ENCODE assay signal across 8 cellular contexts in the genomic region with DNA sequence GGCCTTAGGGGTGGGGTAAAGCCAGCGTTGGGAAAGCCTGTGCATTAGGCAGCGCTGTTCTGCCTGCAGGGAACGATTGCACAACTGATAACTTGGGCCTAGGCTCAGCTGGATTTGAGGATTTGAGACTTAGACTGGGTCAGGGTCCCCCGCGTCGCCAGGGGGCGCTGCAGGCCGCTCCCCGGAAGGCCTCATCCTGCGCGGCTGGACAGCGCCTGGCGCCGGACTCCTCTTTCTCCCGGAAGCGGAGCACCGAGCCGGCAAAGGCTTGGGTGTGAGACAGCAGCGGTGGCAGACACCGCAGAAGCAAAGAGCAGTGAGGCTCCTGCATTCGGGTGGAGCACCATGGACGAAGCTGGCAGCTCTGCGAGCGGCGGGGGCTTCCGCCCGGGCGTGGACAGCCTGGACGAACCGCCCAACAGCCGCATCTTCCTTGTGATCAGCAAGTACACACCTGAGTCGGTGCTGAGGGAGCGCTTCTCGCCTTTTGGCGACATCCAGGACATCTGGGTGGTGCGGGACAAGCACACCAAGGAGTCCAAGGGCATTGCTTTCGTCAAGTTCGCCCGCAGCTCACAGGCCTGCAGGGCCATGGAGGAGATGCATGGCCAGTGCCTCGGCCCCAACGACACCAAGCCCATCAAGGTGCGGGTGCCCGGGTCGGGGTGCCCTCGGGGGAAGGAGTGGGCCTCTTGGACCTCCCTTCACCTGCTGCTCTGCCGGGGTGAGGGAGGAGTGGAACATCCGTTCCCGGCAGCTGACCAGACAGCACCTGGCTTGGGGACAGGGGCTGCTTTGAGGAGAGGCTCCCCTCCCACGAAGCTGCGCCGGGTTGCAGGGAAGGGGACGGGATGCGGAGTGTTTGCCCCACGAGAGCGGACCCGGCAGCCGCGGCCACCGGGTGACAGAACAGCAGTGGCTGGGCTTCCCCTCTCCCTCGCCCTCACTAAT. TPM values are rescaled to one million over a fixed set of nuclear protein-coding genes. Genes with fewer than 3 reads are reported as not detected.
A peak's percentile ranks its signal among the peaks of the same experiment; 100 is the strongest.
DNase-seq lines count a peak whose midpoint lies in the region; ATAC-seq and TF ChIP-seq lines count a peak whose summit lies in the region.

A gene with protein sequence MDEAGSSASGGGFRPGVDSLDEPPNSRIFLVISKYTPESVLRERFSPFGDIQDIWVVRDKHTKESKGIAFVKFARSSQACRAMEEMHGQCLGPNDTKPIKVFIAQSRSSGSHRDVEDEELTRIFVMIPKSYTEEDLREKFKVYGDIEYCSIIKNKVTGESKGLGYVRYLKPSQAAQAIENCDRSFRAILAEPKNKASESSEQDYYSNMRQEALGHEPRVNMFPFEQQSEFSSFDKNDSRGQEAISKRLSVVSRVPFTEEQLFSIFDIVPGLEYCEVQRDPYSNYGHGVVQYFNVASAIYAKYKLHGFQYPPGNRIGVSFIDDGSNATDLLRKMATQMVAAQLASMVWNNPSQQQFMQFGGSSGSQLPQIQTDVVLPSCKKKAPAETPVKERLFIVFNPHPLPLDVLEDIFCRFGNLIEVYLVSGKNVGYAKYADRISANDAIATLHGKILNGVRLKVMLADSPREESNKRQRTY (plus strand): TSS at position 236 of the 951 bp plus-strand sequence. CDS start 110 bp downstream, at position 346.

- DNase-seq in NB4 (ENCODE audit: low read depth) (peak; percentile 96), glutamatergic neuron (peak; percentile 95), osteocyte (ENCODE audit: extremely low spot score, unreplicated experiment) (peak; percentile 97), thyroid gland (peak; percentile 91 to 93)

- H3K4me3 ChIP-seq in NB4 (ENCODE audit: low read depth, low read length) (peak within 1 kb of the TSS; percentile 83), thyroid gland (replicated peaks in 1 of 3) (peak within 1 kb of the TSS; percentile 45 to 87 (median 78))

- no peaks in the 10 kb centered on the region for H3K9me3 ChIP-seq in thyroid gland

- intact Hi-C loops in thyroid gland (cut with DNase I) = no loop called here

- TF ChIP-seq POLR2A in GM10847 (IDR thresholded peaks at IDR 0.05; ENCODE audit: extremely low read depth, insufficient read length) = peak; percentile 89
- TF ChIP-seq POLR2A in NB4 (IDR thresholded peaks at IDR 0.05; ENCODE audit: extremely low read depth, insufficient read length) = peak; percentile 72
- peak in 1 of 2 donors; percentile 78 for TF ChIP-seq POLR2A in thyroid gland (IDR thresholded peaks at IDR 0.05)

- H3K27me3 ChIP-seq in thyroid gland = no peaks in the 10 kb centered on the region

- ATAC-seq in HG02571 (IDR thresholded peaks at IDR 0.05; ENCODE audit: unreplicated experiment) = peak; percentile 85
- ATAC-seq in SK-N-SH treated with all-trans-retinoic acid at 6 μM for 48 hours = peak; percentile 99

- peaks cover 49% of the 10 kb centered on the region for H3K4me1 Mint-ChIP-seq in activated naive CD4-positive, alpha-beta T cell treated with anti-CD3 and anti-CD28 coated beads, Interleukin-2, amount 50 U/mL, for 24 hours
- H3K4me1 Mint-ChIP-seq in glutamatergic neuron (ENCODE audit: low read depth, unreplicated experiment) = no peaks in the 10 kb centered on the region
- peaks cover 13% of the 10 kb centered on the region for H3K4me1 Mint-ChIP-seq in osteocyte (ENCODE audit: unreplicated experiment)

- H3K9me3 Mint-ChIP-seq in activated naive CD4-positive, alpha-beta T cell treated with anti-CD3 and anti-CD28 coated beads, Interleukin-2, amount 50 U/mL, for 24 hours = no peaks in the 10 kb centered on the region
- H3K9me3 Mint-ChIP-seq in glutamatergic neuron (ENCODE audit: unreplicated experiment) (peaks cover 8% of the 10 kb centered on the region), osteocyte (ENCODE audit: unreplicated experiment) (no peaks in the 10 kb centered on the region)

- H3K27ac Mint-ChIP-seq in activated naive CD4-positive, alpha-beta T cell treated with anti-CD3 and anti-CD28 coated beads, Interleukin-2, amount 50 U/mL, for 24 hours = peak within 1 kb of the TSS; percentile 88
- H3K27ac Mint-ChIP-seq in glutamatergic neuron (ENCODE audit: unreplicated experiment) (peak within 1 kb of the TSS; percentile 95), osteocyte (ENCODE audit: unreplicated experiment) (peak within 1 kb of the TSS; percentile 91)

- 0 to 1% methylated on average over 18 of the region's 60 CpGs for WGBS in thyroid gland, 2 donors

- H3K4me1 ChIP-seq in thyroid gland = peaks cover 6 to 14% of the 10 kb centered on the region in 2 donors

- peak within 1 kb of the TSS in 2 of 3 donors; percentile 48 to 71 for H3K27ac ChIP-seq in thyroid gland

- H3K36me3 ChIP-seq in thyroid gland = no peaks in the 10 kb centered on the region

- H3K27me3 Mint-ChIP-seq in activated naive CD4-positive, alpha-beta T cell treated with anti-CD3 and anti-CD28 coated beads, Interleukin-2, amount 50 U/mL, for 24 hours = no peaks in the 10 kb centered on the region
- peaks cover 2% of the 10 kb centered on the region for H3K27me3 Mint-ChIP-seq in glutamatergic neuron (ENCODE audit: unreplicated experiment)
- peaks cover 5% of the 10 kb centered on the region for H3K27me3 Mint-ChIP-seq in osteocyte (ENCODE audit: unreplicated experiment)

- peak within 1 kb of the TSS; percentile 97 for H3K4me3 Mint-ChIP-seq in activated naive CD4-positive, alpha-beta T cell treated with anti-CD3 and anti-CD28 coated beads, Interleukin-2, amount 50 U/mL, for 24 hours
- H3K4me3 Mint-ChIP-seq in glutamatergic neuron (ENCODE audit: unreplicated experiment) (peak within 1 kb of the TSS; percentile 94), osteocyte (ENCODE audit: unreplicated experiment) (peak within 1 kb of the TSS; percentile 96)

- peaks cover 5% of the 10 kb centered on the region for H3K36me3 Mint-ChIP-seq in activated naive CD4-positive, alpha-beta T cell treated with anti-CD3 and anti-CD28 coated beads, Interleukin-2, amount 50 U/mL, for 24 hours
- H3K36me3 Mint-ChIP-seq in glutamatergic neuron (ENCODE audit: unreplicated experiment) (no peaks in the 10 kb centered on the region), osteocyte (ENCODE audit: unreplicated experiment) (peaks cover 4% of the 10 kb centered on the region)

- peak; percentile 92 for TF ChIP-seq CTCF in NB4 (IDR thresholded peaks at IDR 0.05; ENCODE audit: low read depth, low read length)
- peak; percentile 98 for TF ChIP-seq CTCF in glutamatergic neuron (IDR thresholded peaks at IDR 0.05; ENCODE audit: partially characterized antibody, unreplicated experiment)
- TF ChIP-seq CTCF in osteocyte (IDR thresholded peaks at IDR 0.05) = peak; percentile 100
- peak; percentile 90 to 98 (median 94) for TF ChIP-seq CTCF in thyroid gland (IDR thresholded peaks at IDR 0.05)

TF ChIP-seq in SK-N-SH treated with all-trans-retinoic acid at 6 μM for 48 hours, 23 proteins besides CTCF, POLR2A, EP300 and RAD21:
- TF ChIP-seq, protein P1, sequence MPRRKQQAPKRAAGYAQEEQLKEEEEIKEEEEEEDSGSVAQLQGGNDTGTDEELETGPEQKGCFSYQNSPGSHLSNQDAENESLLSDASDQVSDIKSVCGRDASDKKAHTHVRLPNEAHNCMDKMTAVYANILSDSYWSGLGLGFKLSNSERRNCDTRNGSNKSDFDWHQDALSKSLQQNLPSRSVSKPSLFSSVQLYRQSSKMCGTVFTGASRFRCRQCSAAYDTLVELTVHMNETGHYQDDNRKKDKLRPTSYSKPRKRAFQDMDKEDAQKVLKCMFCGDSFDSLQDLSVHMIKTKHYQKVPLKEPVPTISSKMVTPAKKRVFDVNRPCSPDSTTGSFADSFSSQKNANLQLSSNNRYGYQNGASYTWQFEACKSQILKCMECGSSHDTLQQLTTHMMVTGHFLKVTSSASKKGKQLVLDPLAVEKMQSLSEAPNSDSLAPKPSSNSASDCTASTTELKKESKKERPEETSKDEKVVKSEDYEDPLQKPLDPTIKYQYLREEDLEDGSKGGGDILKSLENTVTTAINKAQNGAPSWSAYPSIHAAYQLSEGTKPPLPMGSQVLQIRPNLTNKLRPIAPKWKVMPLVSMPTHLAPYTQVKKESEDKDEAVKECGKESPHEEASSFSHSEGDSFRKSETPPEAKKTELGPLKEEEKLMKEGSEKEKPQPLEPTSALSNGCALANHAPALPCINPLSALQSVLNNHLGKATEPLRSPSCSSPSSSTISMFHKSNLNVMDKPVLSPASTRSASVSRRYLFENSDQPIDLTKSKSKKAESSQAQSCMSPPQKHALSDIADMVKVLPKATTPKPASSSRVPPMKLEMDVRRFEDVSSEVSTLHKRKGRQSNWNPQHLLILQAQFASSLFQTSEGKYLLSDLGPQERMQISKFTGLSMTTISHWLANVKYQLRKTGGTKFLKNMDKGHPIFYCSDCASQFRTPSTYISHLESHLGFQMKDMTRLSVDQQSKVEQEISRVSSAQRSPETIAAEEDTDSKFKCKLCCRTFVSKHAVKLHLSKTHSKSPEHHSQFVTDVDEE (CRISPR knock-in tag; IDR thresholded peaks at IDR 0.05) = peak; percentile 58; the same call in 1 of the 2 replicates
- TF ChIP-seq TCF4 (CRISPR knock-in tag; IDR thresholded peaks at IDR 0.05; ENCODE audit: borderline replicate concordance) (peak; percentile 53; the same call in 1 of the 2 replicates), PPARA (CRISPR knock-in tag; IDR thresholded peaks at IDR 0.05; ENCODE audit: borderline replicate concordance) (no peak)

RNA-seq across cellular contexts. Expression of the gene that starts here (rescaled TPM):
- total RNA-seq in glutamatergic neuron (ENCODE audit: unreplicated experiment) (15.3 TPM), osteocyte (12.9 and 13.0 TPM in 2 replicates), thyroid gland (10 to 100 TPM; 18.0 to 25.3 (median 22.5) TPM)

Comparison
In these comparisons a context has a peak if more than half of its experiments do, and no peak if none do; other contexts are left out.
1. Peak in every context shown above with its lines: DNase-seq, ATAC-seq, H3K4me3 ChIP-seq and H3K27ac ChIP-seq.